ENCODE assay signal across 2 cellular contexts in the genomic region with DNA sequence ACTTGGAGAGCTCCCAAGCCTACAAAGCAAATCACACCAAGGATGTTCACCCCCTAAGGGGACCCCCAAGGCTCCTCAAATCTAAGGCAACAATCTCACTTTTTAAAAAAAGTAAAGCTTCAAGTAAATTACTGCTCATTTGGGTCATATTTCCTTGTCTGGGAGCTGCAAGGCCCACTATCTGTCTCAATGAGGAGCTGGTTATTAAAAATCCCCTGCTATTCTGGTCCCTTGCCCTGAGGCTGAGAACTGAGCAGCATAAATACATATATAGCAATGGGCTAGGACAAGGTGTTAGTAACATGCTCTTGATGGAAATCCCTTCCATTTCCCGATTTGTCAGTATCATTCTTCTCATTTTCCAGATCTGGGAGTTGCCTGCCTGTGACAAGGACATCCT.
TF ChIP-seq lines count a peak whose summit lies in the region.

No MANE protein-coding gene starts in this region.

TF ChIP-seq in HCT116, 20 proteins besides CTCF, POLR2A, EP300 and RAD21 (continued from another document):
- TF ChIP-seq ELF1 (IDR thresholded peaks at IDR 0.05; ENCODE audit: borderline replicate concordance, low read depth) = no peak
- TF ChIP-seq, protein P1, sequence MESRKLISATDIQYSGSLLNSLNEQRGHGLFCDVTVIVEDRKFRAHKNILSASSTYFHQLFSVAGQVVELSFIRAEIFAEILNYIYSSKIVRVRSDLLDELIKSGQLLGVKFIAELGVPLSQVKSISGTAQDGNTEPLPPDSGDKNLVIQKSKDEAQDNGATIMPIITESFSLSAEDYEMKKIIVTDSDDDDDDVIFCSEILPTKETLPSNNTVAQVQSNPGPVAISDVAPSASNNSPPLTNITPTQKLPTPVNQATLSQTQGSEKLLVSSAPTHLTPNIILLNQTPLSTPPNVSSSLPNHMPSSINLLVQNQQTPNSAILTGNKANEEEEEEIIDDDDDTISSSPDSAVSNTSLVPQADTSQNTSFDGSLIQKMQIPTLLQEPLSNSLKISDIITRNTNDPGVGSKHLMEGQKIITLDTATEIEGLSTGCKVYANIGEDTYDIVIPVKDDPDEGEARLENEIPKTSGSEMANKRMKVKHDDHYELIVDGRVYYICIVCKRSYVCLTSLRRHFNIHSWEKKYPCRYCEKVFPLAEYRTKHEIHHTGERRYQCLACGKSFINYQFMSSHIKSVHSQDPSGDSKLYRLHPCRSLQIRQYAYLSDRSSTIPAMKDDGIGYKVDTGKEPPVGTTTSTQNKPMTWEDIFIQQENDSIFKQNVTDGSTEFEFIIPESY (IDR thresholded peaks at IDR 0.05; ENCODE audit: extremely low read depth, insufficient replicate concordance, low read length) = no peak
- TF ChIP-seq, protein P2, sequence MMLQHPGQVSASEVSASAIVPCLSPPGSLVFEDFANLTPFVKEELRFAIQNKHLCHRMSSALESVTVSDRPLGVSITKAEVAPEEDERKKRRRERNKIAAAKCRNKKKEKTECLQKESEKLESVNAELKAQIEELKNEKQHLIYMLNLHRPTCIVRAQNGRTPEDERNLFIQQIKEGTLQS (IDR thresholded peaks at IDR 0.05) = no peak

TF ChIP-seq in SK-N-SH, 30 proteins besides CTCF, POLR2A, EP300 and RAD21:
- TF ChIP-seq, protein P3, sequence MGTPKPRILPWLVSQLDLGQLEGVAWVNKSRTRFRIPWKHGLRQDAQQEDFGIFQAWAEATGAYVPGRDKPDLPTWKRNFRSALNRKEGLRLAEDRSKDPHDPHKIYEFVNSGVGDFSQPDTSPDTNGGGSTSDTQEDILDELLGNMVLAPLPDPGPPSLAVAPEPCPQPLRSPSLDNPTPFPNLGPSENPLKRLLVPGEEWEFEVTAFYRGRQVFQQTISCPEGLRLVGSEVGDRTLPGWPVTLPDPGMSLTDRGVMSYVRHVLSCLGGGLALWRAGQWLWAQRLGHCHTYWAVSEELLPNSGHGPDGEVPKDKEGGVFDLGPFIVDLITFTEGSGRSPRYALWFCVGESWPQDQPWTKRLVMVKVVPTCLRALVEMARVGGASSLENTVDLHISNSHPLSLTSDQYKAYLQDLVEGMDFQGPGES (IDR thresholded peaks at IDR 0.05; ENCODE audit: low read depth, low read length) = no peak
- TF ChIP-seq, protein P1 (IDR thresholded peaks at IDR 0.05; ENCODE audit: borderline replicate concordance, low read depth) = no peak
